Comparison of ENCODE assay signal across 9 cellular contexts in genomic region chr10:43204394-43204942, GRCh38.
DNase-seq lines count a peak whose midpoint lies in the region; ATAC-seq and TF ChIP-seq lines count a peak whose summit lies in the region.
"Had no signal": no experiment of that assay in that cellular context is flagged by ENCODE, and none has a peak within 500 bp of the region (broad histone marks: within the 10 kb centered on the region; RNA-seq: fewer than 3 reads in every experiment).

No MANE protein-coding gene starts in this region.

- H4K20me1 ChIP-seq in SK-N-SH (ENCODE audit: insufficient read depth), result no peaks in the 10 kb centered on the region

- no peak overlapping the region for H3K18ac ChIP-seq in mesenchymal stem cell (ENCODE audit: low read depth in 1 of 2, low read length in 2 of 2)

- no peak overlapping the region for H2BK5ac ChIP-seq in mesenchymal stem cell (ENCODE audit: low read depth, low read length, poor library complexity, severe bottlenecking)

- no peak overlapping the region for H3K4ac ChIP-seq in mesenchymal stem cell (ENCODE audit: low read depth in 1 of 2, low read length in 2 of 2)

- H3K4me1 ChIP-seq in SK-N-SH (ENCODE audit: control insufficient read depth in 1 of 2, insufficient read depth in 2 of 2, low read depth in 1 of 2, low read length in 1 of 2), result no peaks in the 10 kb centered on the region; a peak in 1 of 4 replicates
- peaks cover 4 to 21% of the 10 kb centered on the region in 2 donors for H3K4me1 ChIP-seq in adrenal gland (replicated peaks in 1 of 2)
- H3K4me1 ChIP-seq in mesenchymal stem cell (ENCODE audit: control insufficient read depth, insufficient read depth, low read depth, low read length), result peaks cover 24% of the 10 kb centered on the region

- no peak overlapping the region for H2BK15ac ChIP-seq in mesenchymal stem cell (ENCODE audit: low read depth, poor library complexity, severe bottlenecking)

- intact Hi-C loops in adrenal gland (cut with DNase I), result no loop called here

- no peaks in the 10 kb centered on the region for H3F3A ChIP-seq in SK-N-SH (replicated peaks; ENCODE audit: insufficient read depth)

- H3K9ac ChIP-seq in SK-N-SH (no peak overlapping the region), mesenchymal stem cell (ENCODE audit: low read length) (no peak overlapping the region)

- no peak overlapping the region for H4K91ac ChIP-seq in mesenchymal stem cell (ENCODE audit: low read length)

- H3K36me3 ChIP-seq in SK-N-SH (replicated peaks in 1 of 2; ENCODE audit: control insufficient read depth in 1 of 2, insufficient read depth in 2 of 2, low read length in 1 of 2) (no peaks in the 10 kb centered on the region), adrenal gland (replicated peaks in 1 of 2) (no peaks in the 10 kb centered on the region), mesenchymal stem cell (ENCODE audit: control insufficient read depth in 1 of 2, insufficient read depth in 2 of 2, low read depth in 1 of 2, low read length in 2 of 2) (peaks cover 0 to 2% of the 10 kb centered on the region in 2 experiments)

- POLR2A ChIA-PET in SK-N-SH (lab: Yijun Ruan, JAX), result no interaction called here

- H3K79me2 ChIP-seq in SK-N-SH (ENCODE audit: insufficient read depth), result no peaks in the 10 kb centered on the region

- TF ChIP-seq RAD21 in SK-N-SH (IDR thresholded peaks at IDR 0.05; ENCODE audit: low read length), result no peak

- CTCF ChIA-PET in SK-N-SH (lab: Yijun Ruan, JAX), result interaction anchor here (0.6 to 2.7 kb wide), 20 partner anchors 10 to 258 kb away, joined by 3 to 19 read pairs (median 4); no protein-coding TSS in a partner anchor

- H2BK120ac ChIP-seq in mesenchymal stem cell (ENCODE audit: low read depth, low read length), result no peak overlapping the region

- TF ChIP-seq CTCF in SK-N-SH (IDR thresholded peaks at IDR 0.05), result no peak
- no peak for TF ChIP-seq CTCF in adrenal gland (IDR thresholded peaks at IDR 0.05)

- H4K8ac ChIP-seq in mesenchymal stem cell (ENCODE audit: low read length), result no peak overlapping the region

- TF ChIP-seq EP300 in SK-N-SH (IDR thresholded peaks at IDR 0.05; ENCODE audit: borderline replicate concordance in 1 of 2, low read depth in 1 of 2, low read length in 1 of 2), result no peak

- H3K9me3 ChIP-seq in SK-N-SH (no peaks in the 10 kb centered on the region), adrenal gland (replicated peaks in 1 of 3) (no peaks in the 10 kb centered on the region), mesenchymal stem cell (ENCODE audit: control insufficient read depth, low read length) (no peaks in the 10 kb centered on the region)

- no peak overlapping the region for H3K23ac ChIP-seq in mesenchymal stem cell (ENCODE audit: low read length in 2 of 2)

- no peak overlapping the region for H3K27ac ChIP-seq in SK-N-SH (ENCODE audit: low read depth in 2 of 2, low read length in 1 of 2)
- H3K27ac ChIP-seq in adrenal gland, result no peak overlapping the region
- no peak overlapping the region for H3K27ac ChIP-seq in mesenchymal stem cell (ENCODE audit: low read length, poor library complexity, severe bottlenecking)

- DNase-seq in SK-N-SH (no peak), adrenal gland (peak in 4 of 7 donors; percentile 10 to 48 (median 16)), mesenchymal stem cell (no peak), COLO668 (lab: John Stamatoyannopoulos, UW; ENCODE audit: unreplicated experiment) (no peak)
- peak; percentile 23 for DNase-seq in stimulated activated CD8-positive, alpha-beta memory T cell treated with anti-CD3 and anti-CD28 coated beads, Interleukin-4, amount 100 ng/mL, for 48 hours
- DNase-seq: NCI-H1436 treated with DMSO at 0.1 percent for 48 hours had no signal

- H2AK5ac ChIP-seq in mesenchymal stem cell (ENCODE audit: low read length, severe bottlenecking), result no peak overlapping the region

- ATAC-seq in SK-N-SH treated with all-trans-retinoic acid at 6 μM for 48 hours (peak; percentile 15), GM21723 (IDR thresholded peaks at IDR 0.05; ENCODE audit: unreplicated experiment) (peak; percentile 8), HG02840 (IDR thresholded peaks at IDR 0.05; ENCODE audit: low FRiP score, unreplicated experiment) (no peak)

- H3K4me3 ChIP-seq in SK-N-SH (ENCODE audit: low read depth in 2 of 2, low read length in 1 of 2) (peak overlapping the region in 1 of 2 experiments; percentile 43; a peak in 1 of 4 replicates), adrenal gland (no peak overlapping the region), mesenchymal stem cell (ENCODE audit: insufficient read depth in 1 of 2, low read depth in 1 of 2, low read length in 2 of 2) (no peak overlapping the region)

- no peak for TF ChIP-seq POLR2A in adrenal gland (IDR thresholded peaks at IDR 0.05)

- no peaks in the 10 kb centered on the region for H3K79me1 ChIP-seq in mesenchymal stem cell (replicated peaks; ENCODE audit: low read length, poor library complexity, severe bottlenecking)

- H3K14ac ChIP-seq in mesenchymal stem cell (ENCODE audit: low read length in 2 of 2), result no peak overlapping the region

- no peak overlapping the region for H2BK12ac ChIP-seq in mesenchymal stem cell (ENCODE audit: low read length in 2 of 2)

- no peaks in the 10 kb centered on the region for H3K9me2 ChIP-seq in SK-N-SH

- H3K27me3 ChIP-seq in SK-N-SH (ENCODE audit: insufficient read depth) (no peaks in the 10 kb centered on the region), adrenal gland (no peaks in the 10 kb centered on the region), mesenchymal stem cell (ENCODE audit: control insufficient read depth in 1 of 2, insufficient read depth in 1 of 2, low read length in 2 of 2) (peaks cover 0 to 11% of the 10 kb centered on the region in 2 experiments)

- WGBS in SK-N-SH (ENCODE audit: low lambda C conversion rate), result 69% methylated on average over 7 of the region's 8 CpGs
- WGBS in adrenal gland, 4 donors, result 75 to 83% (median 81%) methylated on average over 5 to 8 of the region's 8 CpGs
- WGBS in mesenchymal stem cell, result 84% methylated on average over 8 of the region's 8 CpGs

- H3K4me2 ChIP-seq in SK-N-SH (no peak overlapping the region), mesenchymal stem cell (ENCODE audit: low read length, poor library complexity, severe bottlenecking) (no peak overlapping the region)

- H2AFZ ChIP-seq in SK-N-SH (ENCODE audit: low read depth), result no peak overlapping the region
- H2AFZ ChIP-seq in mesenchymal stem cell (ENCODE audit: low read depth, low read length), result no peak overlapping the region

TF ChIP-seq in SK-N-SH treated with all-trans-retinoic acid at 6 μM for 48 hours, 23 proteins besides CTCF, POLR2A, EP300 and RAD21 (continues in another document):
- no peak for TF ChIP-seq ZNF70 (CRISPR knock-in tag; IDR thresholded peaks at IDR 0.05)
- TF ChIP-seq PPARA (CRISPR knock-in tag; IDR thresholded peaks at IDR 0.05; ENCODE audit: borderline replicate concordance), result no peak
- no peak for TF ChIP-seq TCF4 (CRISPR knock-in tag; IDR thresholded peaks at IDR 0.05; ENCODE audit: borderline replicate concordance)
- TF ChIP-seq ZFP30 (CRISPR knock-in tag; IDR thresholded peaks at IDR 0.05), result no peak
- TF ChIP-seq, protein P1, sequence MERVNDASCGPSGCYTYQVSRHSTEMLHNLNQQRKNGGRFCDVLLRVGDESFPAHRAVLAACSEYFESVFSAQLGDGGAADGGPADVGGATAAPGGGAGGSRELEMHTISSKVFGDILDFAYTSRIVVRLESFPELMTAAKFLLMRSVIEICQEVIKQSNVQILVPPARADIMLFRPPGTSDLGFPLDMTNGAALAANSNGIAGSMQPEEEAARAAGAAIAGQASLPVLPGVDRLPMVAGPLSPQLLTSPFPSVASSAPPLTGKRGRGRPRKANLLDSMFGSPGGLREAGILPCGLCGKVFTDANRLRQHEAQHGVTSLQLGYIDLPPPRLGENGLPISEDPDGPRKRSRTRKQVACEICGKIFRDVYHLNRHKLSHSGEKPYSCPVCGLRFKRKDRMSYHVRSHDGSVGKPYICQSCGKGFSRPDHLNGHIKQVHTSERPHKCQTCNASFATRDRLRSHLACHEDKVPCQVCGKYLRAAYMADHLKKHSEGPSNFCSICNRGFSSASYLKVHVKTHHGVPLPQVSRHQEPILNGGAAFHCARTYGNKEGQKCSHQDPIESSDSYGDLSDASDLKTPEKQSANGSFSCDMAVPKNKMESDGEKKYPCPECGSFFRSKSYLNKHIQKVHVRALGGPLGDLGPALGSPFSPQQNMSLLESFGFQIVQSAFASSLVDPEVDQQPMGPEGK (CRISPR knock-in tag; IDR thresholded peaks at IDR 0.05; ENCODE audit: borderline replicate concordance), result no peak
- no peak for TF ChIP-seq ESRRG (CRISPR knock-in tag; IDR thresholded peaks at IDR 0.05)
- no peak for TF ChIP-seq GLIS3 (CRISPR knock-in tag; IDR thresholded peaks at IDR 0.05)

TF ChIP-seq in SK-N-SH, 30 proteins besides CTCF, POLR2A, EP300 and RAD21:
- TF ChIP-seq NFIC (IDR thresholded peaks at IDR 0.05; ENCODE audit: borderline replicate concordance) (no peak), MEF2A (IDR thresholded peaks at IDR 0.05; ENCODE audit: borderline replicate concordance, low read depth) (no peak), RCOR1 (IDR thresholded peaks at IDR 0.05; ENCODE audit: low read length) (no peak), FOXM1 (IDR thresholded peaks at IDR 0.05; ENCODE audit: low read depth) (no peak), POLR2AphosphoS5 (IDR thresholded peaks at IDR 0.05; ENCODE audit: low read depth, low read length) (no peak), TEAD4 (IDR thresholded peaks at IDR 0.05; ENCODE audit: borderline replicate concordance, insufficient read depth) (no peak), YY1 (IDR thresholded peaks at IDR 0.05; ENCODE audit: low read depth) (no peak)

Comparison
In these comparisons a context has a peak if more than half of its experiments do, and no peak if none do; other contexts are left out.
1. DNase-seq: peak in adrenal gland (4 of 7) and stimulated activated CD8-positive, alpha-beta memory T cell treated with anti-CD3 and anti-CD28 coated beads, Interleukin-4, amount 100 ng/mL, for 48 hours (single experiment); none in SK-N-SH (single experiment), mesenchymal stem cell (single experiment) and COLO668 (single experiment).